Comparison of ENCODE assay signal across 9 cellular contexts in genomic region chr6:48240287-48240686, GRCh38.
"Had no signal": no experiment of that assay in that cellular context is flagged by ENCODE, and none has a peak within 500 bp of the region (broad histone marks: within the 10 kb centered on the region; RNA-seq: fewer than 3 reads in every experiment).

No MANE protein-coding gene starts in this region.

- H3K27ac ChIP-seq: HL-60, KMS-11 had no signal

- H3K27ac Mint-ChIP-seq: GM23338, HFFc6, IgD-negative memory B cell had no signal

- H3K4me3 Mint-ChIP-seq: GM23338, HFFc6, IgD-negative memory B cell had no signal

- H3K9ac ChIP-seq: KMS-11 had no signal

- DNase-seq: H7, HFFc6, KBM-7 had no signal

- H3K36me3 Mint-ChIP-seq: IgD-negative memory B cell had no signal

- H3K4me1 ChIP-seq: HAP-1 had no signal

- H2AFZ ChIP-seq: GM23338 had no signal

- H3K27me3 Mint-ChIP-seq: IgD-negative memory B cell had no signal

- H3K4me3 ChIP-seq: GM23338, HAP-1 had no signal

- ATAC-seq: GM23338, HCT116 had no signal

- H3K4me2 ChIP-seq: GM23338, KMS-11 had no signal

- H3K36me3 ChIP-seq: HAP-1 had no signal
